25 cellular contexts compared by ENCODE assay signal in the genomic region with DNA sequence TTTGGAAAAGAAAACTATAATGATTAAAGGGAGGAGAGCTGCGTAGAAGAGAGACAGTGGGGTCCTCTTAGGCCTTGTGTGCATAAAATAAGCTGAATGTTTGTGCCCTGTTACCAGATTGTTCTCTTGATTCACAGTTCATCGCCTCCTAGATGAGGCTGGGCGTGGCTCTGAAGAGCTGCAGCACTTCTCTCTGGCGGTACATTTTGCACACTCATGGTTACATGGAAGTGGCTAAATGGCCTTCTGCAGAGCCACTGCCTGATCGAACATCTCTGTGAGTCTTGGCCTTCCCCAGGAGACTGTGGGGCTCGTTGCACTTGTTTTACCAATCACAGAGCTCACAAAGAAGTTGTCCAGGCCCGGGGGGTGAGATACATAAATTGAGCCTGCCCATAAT.
"Had no signal": no experiment of that assay in that cellular context is flagged by ENCODE, and none has a peak within 500 bp of the region (broad histone marks: within the 10 kb centered on the region; RNA-seq: fewer than 3 reads in every experiment).

No MANE protein-coding gene starts in this region.

- H3K36me3 ChIP-seq: ascending aorta, gastroesophageal sphincter, left ventricle myocardium inferior, neural progenitor cell, sigmoid colon, thoracic aorta, vagina had no signal

- H3K4me3 ChIP-seq: ascending aorta, gastroesophageal sphincter, hepatocyte, left ventricle myocardium inferior, lung, neural progenitor cell, psoas muscle, sigmoid colon, thoracic aorta, vagina had no signal

- H3K27me3 ChIP-seq: ascending aorta, gastroesophageal sphincter, hepatocyte, neural progenitor cell, sigmoid colon, vagina had no signal

- H3K27ac ChIP-seq: ascending aorta, gastroesophageal sphincter, hepatocyte, left ventricle myocardium inferior, neural progenitor cell, parathyroid adenoma, psoas muscle, sigmoid colon, thoracic aorta, vagina had no signal

- H3K4me1 ChIP-seq: ascending aorta, gastroesophageal sphincter, left ventricle myocardium inferior, neural progenitor cell, parathyroid adenoma, psoas muscle, sigmoid colon, vagina had no signal

- DNase-seq: activated CD4-positive, alpha-beta memory T cell treated with anti-CD3 and anti-CD28 coated beads for 36 hours; activated CD4-positive, alpha-beta T cell treated with anti-CD3 and anti-CD28 coated beads, Interleukin-2, amount 10 ng/mL, durations not matched to agents 24 days and 14 days; activated CD4-positive, CD25-positive, alpha-beta regulatory T cell treated with anti-CD3 and anti-CD28 coated beads, Interleukin-2, amount 50 U/mL, for 72 hours; activated CD8-positive, alpha-beta memory T cell treated with anti-CD3 and anti-CD28 coated beads, Interleukin-2, amount 50 U/mL, for 4 hours; activated gamma-delta T cell; activated naive CD4-positive, alpha-beta T cell treated with anti-CD3 and anti-CD28 coated beads, Interleukin-2, amount 10 ng/mL, durations not matched to agents 7 days and 5 days; activated naive CD8-positive, alpha-beta T cell treated with anti-CD3 and anti-CD28 coated beads, Interleukin-2, amount 10 ng/mL, durations not matched to agents 7 days and 5 days; activated T-cell treated with anti-CD3 and anti-CD28 coated beads, Interleukin-2, amount 50 U/mL, for 1 hour; islet precursor cell; left ventricle myocardium inferior; mesendoderm; natural killer cell; occipital lobe; psoas muscle; sigmoid colon; small intestine; stimulated activated CD4-positive, alpha-beta T cell treated with anti-CD3 and anti-CD28 coated beads, Interleukin-4, amount 100 ng/mL, for 24 hours had no signal
